Comparison of ENCODE assay signal across 13 cellular contexts in genomic region chr3:24004171-24004938, GRCh38. TPM values are rescaled to one million over a fixed set of nuclear protein-coding genes. Genes with fewer than 3 reads are reported as not detected.
DNase-seq lines count a peak whose midpoint lies in the region; ATAC-seq lines count a peak whose summit lies in the region.
"Had no signal": no experiment of that assay in that cellular context is flagged by ENCODE, and none has a peak within 500 bp of the region (broad histone marks: within the 10 kb centered on the region; RNA-seq: fewer than 3 reads in every experiment).

No MANE protein-coding gene starts in this region.

- POLR2A ChIA-PET in activated CD4-positive, alpha-beta T cell treated with anti-CD3 and anti-CD28 coated beads, Interleukin-2, amount 10 ng/mL, durations not matched to agents 7 days and 5 days (lab: Charles Lee) = no interaction called here

- peak; percentile 92 for ATAC-seq in HG02642 (IDR thresholded peaks at IDR 0.05; ENCODE audit: poor library complexity, unreplicated experiment)
- ATAC-seq in HG03565 (IDR thresholded peaks at IDR 0.05; ENCODE audit: unreplicated experiment) = peak; percentile 91
- ATAC-seq: heart right ventricle; naive thymus-derived CD4-positive, alpha-beta T cell had no signal

- CTCF ChIA-PET in activated CD4-positive, alpha-beta T cell treated with anti-CD3 and anti-CD28 coated beads, Interleukin-2, amount 10 ng/mL, durations not matched to agents 7 days and 5 days (lab: Charles Lee) = interaction anchor here (1.5 kb wide), 1 partner anchor 31 kb away, joined by 3 read pairs; no protein-coding TSS in a partner anchor

- peak; percentile 26 for DNase-seq in activated CD4-positive, alpha-beta T cell treated with anti-CD3 and anti-CD28 coated beads, Interleukin-2, amount 10 ng/mL, durations not matched to agents 7 days and 5 days
- DNase-seq in activated CD4-positive, alpha-beta T cell treated with anti-CD3 and anti-CD28 coated beads, Interleukin-2, amount 50 U/mL, for 4 hours = no peak
- peak; percentile 2 to 10 for DNase-seq in stimulated activated CD8-positive, alpha-beta memory T cell treated with anti-CD3 and anti-CD28 coated beads, Interleukin-15, amount 100 ng/mL, for 48 hours (ENCODE audit: low read depth in 2 of 2)
- DNase-seq in AG08395 (ENCODE audit: low spot score) (no peak), DMS153 (lab: John Stamatoyannopoulos, UW) (no peak), DMS53 (lab: John Stamatoyannopoulos, UW) (no peak)
- DNase-seq: heart right ventricle; IMR-90; naive thymus-derived CD4-positive, alpha-beta T cell; NCI-H69 had no signal

- no peak overlapping the region for H3K27ac Mint-ChIP-seq in activated CD4-positive, alpha-beta T cell treated with anti-CD3 and anti-CD28 coated beads, Interleukin-2, amount 10 ng/mL, durations not matched to agents 7 days and 5 days
- H3K27ac Mint-ChIP-seq: brain; naive thymus-derived CD4-positive, alpha-beta T cell had no signal

- peaks cover 11% of the 10 kb centered on the region for H3K27me3 Mint-ChIP-seq in activated CD4-positive, alpha-beta T cell treated with anti-CD3 and anti-CD28 coated beads, Interleukin-2, amount 10 ng/mL, durations not matched to agents 7 days and 5 days

- H3K9me3 Mint-ChIP-seq in activated CD4-positive, alpha-beta T cell treated with anti-CD3 and anti-CD28 coated beads, Interleukin-2, amount 10 ng/mL, durations not matched to agents 7 days and 5 days = no peaks in the 10 kb centered on the region

- H3K4me3 Mint-ChIP-seq in activated CD4-positive, alpha-beta T cell treated with anti-CD3 and anti-CD28 coated beads, Interleukin-2, amount 10 ng/mL, durations not matched to agents 7 days and 5 days = no peak overlapping the region
- H3K4me3 Mint-ChIP-seq: brain; naive thymus-derived CD4-positive, alpha-beta T cell had no signal

- H3K4me1 Mint-ChIP-seq in activated CD4-positive, alpha-beta T cell treated with anti-CD3 and anti-CD28 coated beads, Interleukin-2, amount 10 ng/mL, durations not matched to agents 7 days and 5 days = peaks cover 5% of the 10 kb centered on the region

- no peaks in the 10 kb centered on the region for H3K36me3 Mint-ChIP-seq in activated CD4-positive, alpha-beta T cell treated with anti-CD3 and anti-CD28 coated beads, Interleukin-2, amount 10 ng/mL, durations not matched to agents 7 days and 5 days (ENCODE audit: low read depth)
- H3K36me3 Mint-ChIP-seq: brain; naive thymus-derived CD4-positive, alpha-beta T cell had no signal

RNA-seq across cellular contexts. Expression of gene NR1D2, which starts 59.3 kb away (rescaled TPM):
- total RNA-seq in activated CD4-positive, alpha-beta T cell treated with anti-CD3 and anti-CD28 coated beads, Interleukin-2, amount 10 ng/mL, durations not matched to agents 7 days and 5 days = 1 to 10 TPM; 5.9 TPM

Comparison
In these comparisons a context has a peak if more than half of its experiments do, and no peak if none do; other contexts are left out.
1. DNase-seq: peak in activated CD4-positive, alpha-beta T cell treated with anti-CD3 and anti-CD28 coated beads, Interleukin-2, amount 10 ng/mL, durations not matched to agents 7 days and 5 days (single experiment) and stimulated activated CD8-positive, alpha-beta memory T cell treated with anti-CD3 and anti-CD28 coated beads, Interleukin-15, amount 100 ng/mL, for 48 hours (2 of 2); none in activated CD4-positive, alpha-beta T cell treated with anti-CD3 and anti-CD28 coated beads, Interleukin-2, amount 50 U/mL, for 4 hours (0 of 2), AG08395 (single experiment), DMS153 (single experiment) and DMS53 (single experiment).